ENCODE assay signal across 14 cellular contexts in the genomic region with DNA sequence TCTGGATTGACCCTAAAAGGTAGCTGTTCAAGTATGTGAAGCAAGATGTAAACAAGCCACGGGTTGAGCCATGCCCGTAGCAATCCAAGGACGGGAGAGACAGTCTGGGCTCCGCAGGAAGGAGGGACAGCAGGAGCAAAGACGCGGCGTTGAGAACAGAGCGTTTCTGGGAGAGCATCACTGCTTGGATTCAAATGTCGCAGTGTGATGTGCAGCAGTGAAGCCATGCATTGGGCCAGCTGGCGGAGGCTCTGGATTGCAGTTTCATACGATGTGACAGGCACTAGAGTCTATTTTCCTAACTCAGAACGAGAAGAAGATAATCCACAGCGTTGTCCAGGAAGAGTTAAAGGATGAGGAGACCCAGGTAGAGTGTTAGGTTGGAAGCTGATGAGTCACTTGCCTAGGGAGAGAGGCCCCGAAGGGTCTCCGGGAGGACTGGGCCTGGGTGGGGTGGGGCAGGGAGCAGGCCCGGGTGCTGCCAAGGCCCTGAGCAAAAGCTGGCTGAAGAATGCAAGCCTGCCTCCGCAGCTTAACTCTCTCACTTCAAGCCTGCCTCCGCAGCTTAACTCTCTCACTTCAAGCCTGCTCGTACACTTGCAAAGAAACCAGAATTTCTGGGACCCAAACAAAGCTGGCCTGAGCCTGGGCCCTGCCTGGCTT. TPM values are rescaled to one million over a fixed set of nuclear protein-coding genes. Genes with fewer than 3 reads are reported as not detected.
DNase-seq lines count a peak whose midpoint lies in the region; TF ChIP-seq lines count a peak whose summit lies in the region.
"Had no signal": no experiment of that assay in that cellular context is flagged by ENCODE, and none has a peak within 500 bp of the region (broad histone marks: within the 10 kb centered on the region; RNA-seq: fewer than 3 reads in every experiment).

No MANE protein-coding gene starts in this region.

- H4K20me1 ChIP-seq in PC-9 (ENCODE audit: insufficient read depth), result no peaks in the 10 kb centered on the region

- H3K9me3 ChIP-seq in PC-9 (ENCODE audit: insufficient read depth, low read depth), result no peaks in the 10 kb centered on the region
- H3K9me3 ChIP-seq in esophagus (ENCODE audit: control insufficient read depth in 2 of 2, insufficient read depth in 1 of 2, low read depth in 1 of 2, low read length in 1 of 2), result no peaks in the 10 kb centered on the region
- no peaks in the 10 kb centered on the region for H3K9me3 ChIP-seq in muscle layer of colon (ENCODE audit: low read length)
- no peaks in the 10 kb centered on the region for H3K9me3 ChIP-seq in testis

- BruUV-seq in PC-9 (replicated peaks; lab: Mats Ljungman, UMichigan), result no TSS peak

- no peaks in the 10 kb centered on the region for H3K4me1 Mint-ChIP-seq in glutamatergic neuron (ENCODE audit: low read depth, unreplicated experiment)

- no peaks in the 10 kb centered on the region for H3K9me2 ChIP-seq in PC-9 (ENCODE audit: insufficient read depth)

- no peak for TF ChIP-seq POLR2A in testis (IDR thresholded peaks at IDR 0.05)

- H3K36me3 ChIP-seq in PC-9 (ENCODE audit: low read depth), result no peaks in the 10 kb centered on the region
- H3K36me3 ChIP-seq in esophagus (ENCODE audit: control insufficient read depth in 2 of 2, insufficient read depth in 2 of 2, low read length in 1 of 2), result no peaks in the 10 kb centered on the region
- no peaks in the 10 kb centered on the region for H3K36me3 ChIP-seq in muscle layer of colon (ENCODE audit: insufficient read depth, low read length)
- no peaks in the 10 kb centered on the region for H3K36me3 ChIP-seq in testis (ENCODE audit: low read depth, missing control alignments)

- peak overlapping the region; percentile 77 for H3K4me2 ChIP-seq in PC-9

- H3K27ac ChIP-seq in PC-9 (peak overlapping the region; percentile 69), esophagus (ENCODE audit: low read depth in 2 of 2, low read length in 1 of 2) (peak overlapping the region; percentile 87 to 96), muscle layer of colon (ENCODE audit: low read depth, low read length) (peak overlapping the region; percentile 96), testis (peak overlapping the region in 1 of 2 donors; percentile 61)

- H3K4me3 ChIP-seq in PC-9 (peak overlapping the region; percentile 29; the same call in 1 of the 2 replicates), esophagus (ENCODE audit: low read depth in 1 of 2, low read length in 2 of 2) (no peak overlapping the region), muscle layer of colon (ENCODE audit: low read depth in 1 of 2, low read length in 2 of 2) (peak overlapping the region; percentile 9 to 42), testis (no peak overlapping the region)

- H3K4me1 ChIP-seq in PC-9 (replicated peaks; ENCODE audit: insufficient read depth) (peaks cover 79% of the 10 kb centered on the region), esophagus (ENCODE audit: control insufficient read depth in 2 of 2, insufficient read depth in 2 of 2, low read length in 1 of 2) (peaks cover 26 to 56% of the 10 kb centered on the region in 2 donors), muscle layer of colon (ENCODE audit: insufficient read depth, low read length) (peaks cover 58% of the 10 kb centered on the region), testis (peaks cover 16% of the 10 kb centered on the region)

- DNase-seq in PC-9 (peak; percentile 64 to 68), testis (peak; percentile 46), putamen (ENCODE audit: low spot score) (no peak), NCI-H2227 (lab: John Stamatoyannopoulos, UW; ENCODE audit: unreplicated experiment) (no peak), glomerular visceral epithelial cell (ENCODE audit: extremely low spot score) (no peak), glutamatergic neuron (no peak)
- DNase-seq: activated effector memory CD4-positive, alpha-beta T cell treated with anti-CD3 and anti-CD28 coated beads, Interleukin-2, amount 50 U/mL, for 16 hours; effector memory CD8-positive, alpha-beta T cell; GF-D8; immature natural killer cell; NCI-H1436; stimulated activated CD4-positive, alpha-beta T cell treated with anti-CD3 and anti-CD28 coated beads, Interleukin-12 subunit alpha, Interleukin-12 subunit beta, amount 100 ng/mL, for 4 hours had no signal

- POLR2A ChIA-PET in PC-9 (lab: Charles Lee; ENCODE audit: unreplicated experiment), result interaction anchor here (0.6 to 0.7 kb wide), 5 partner anchors 19 to 254 kb away, joined by 4 to 9 read pairs (median 6); no protein-coding TSS in a partner anchor

- no peak overlapping the region for H3K4me3 Mint-ChIP-seq in glutamatergic neuron (ENCODE audit: unreplicated experiment)
- H3K4me3 Mint-ChIP-seq: effector memory CD8-positive, alpha-beta T cell had no signal

- peaks cover 3% of the 10 kb centered on the region for H3K27me3 Mint-ChIP-seq in glutamatergic neuron (ENCODE audit: unreplicated experiment)
- H3K27me3 Mint-ChIP-seq: effector memory CD8-positive, alpha-beta T cell had no signal

- TF ChIP-seq CTCF in PC-9 (conservative IDR thresholded peaks at IDR 0.05) (no peak), testis (IDR thresholded peaks at IDR 0.05) (no peak), glutamatergic neuron (IDR thresholded peaks at IDR 0.05; ENCODE audit: partially characterized antibody, unreplicated experiment) (no peak)

- intact Hi-C loops in PC-9 (cut with micrococcal nuclease; ENCODE audit: unreplicated experiment) (loop anchor here (2.0 kb wide), 1 partner anchor 15 kb away; no protein-coding TSS in a partner anchor), testis (cut with DNase I; ENCODE audit: low total_unique reads) (no loop called here)

- no peaks in the 10 kb centered on the region for H3K79me2 ChIP-seq in PC-9 (ENCODE audit: low read depth)

- no peaks in the 10 kb centered on the region for H3K27me3 ChIP-seq in PC-9 (ENCODE audit: insufficient read depth, low read depth)
- no peaks in the 10 kb centered on the region for H3K27me3 ChIP-seq in esophagus (ENCODE audit: control insufficient read depth in 1 of 2, insufficient read depth in 2 of 2, low read length in 2 of 2)
- H3K27me3 ChIP-seq in muscle layer of colon (ENCODE audit: control insufficient read depth in 1 of 2, insufficient read depth in 2 of 2, low read length in 2 of 2), result no peaks in the 10 kb centered on the region
- no peaks in the 10 kb centered on the region for H3K27me3 ChIP-seq in testis

- WGBS in esophagus, 2 donors, result 27 to 45% methylated on average over 19 of the region's 19 CpGs
- 45 to 58% methylated on average over 19 of the region's 19 CpGs for WGBS in testis, 2 donors

- H3K9me3 Mint-ChIP-seq in glutamatergic neuron (ENCODE audit: unreplicated experiment), result peaks cover 4% of the 10 kb centered on the region
- H3K9me3 Mint-ChIP-seq: effector memory CD8-positive, alpha-beta T cell; immature natural killer cell had no signal

- H2AFZ ChIP-seq in PC-9, result peak overlapping the region; percentile 39; the same call in 1 of the 2 replicates

- peak overlapping the region; percentile 32 for H3K9ac ChIP-seq in muscle layer of colon (ENCODE audit: low read length)

- CTCF ChIA-PET in PC-9 (lab: Charles Lee), result interaction anchor here (0.6 to 1.3 kb wide), 4 partner anchors 11 to 30 kb away, joined by 3 read pairs; partner anchors contain the start of genes ANKRD39 and SEMA4C

- H3F3A ChIP-seq in PC-9 (ENCODE audit: insufficient read depth, low read depth), result peaks cover 43% of the 10 kb centered on the region

- no peaks in the 10 kb centered on the region for H3K36me3 Mint-ChIP-seq in glutamatergic neuron (ENCODE audit: unreplicated experiment)

- H3K27ac Mint-ChIP-seq in glutamatergic neuron (ENCODE audit: unreplicated experiment), result no peak overlapping the region

RNA-seq across cellular contexts. Expression of gene SEMA4C, which starts 17.7 kb away (rescaled TPM):
- total RNA-seq in PC-9 (2021), result 52.8 and 60.5 TPM in 2 replicates
- 10 to 100 TPM; 13.1 to 14.2 TPM for polyA plus RNA-seq in esophagus
- 10 to 100 TPM; 11.4 to 17.6 TPM for total RNA-seq in testis
- polyA plus RNA-seq in testis (ENCODE audit: insufficient read depth, low read depth, low replicate concordance), result 10.5 TPM
- total RNA-seq in glutamatergic neuron (ENCODE audit: unreplicated experiment), result 119 TPM

RNA-seq across cellular contexts. Expression of gene ANKRD39, which starts 29.7 kb away (rescaled TPM):
- total RNA-seq in PC-9 (2021), result 19.0 and 23.2 TPM in 2 replicates
- polyA plus RNA-seq in esophagus, result 10 to 100 TPM; 11.9 to 12.2 TPM
- total RNA-seq in testis, result 10 to 100 TPM; 13.9 to 16.4 TPM
- polyA plus RNA-seq in testis (ENCODE audit: insufficient read depth, low read depth, low replicate concordance), result 8.9 TPM
- 25.7 TPM for total RNA-seq in glutamatergic neuron (ENCODE audit: unreplicated experiment)

RNA-seq across cellular contexts. Expression of gene ANKRD23, which starts 43.7 kb away (rescaled TPM):
- total RNA-seq in PC-9 (2021), result 6.0 and 8.9 TPM in 2 replicates
- 1 to 10 TPM; 1.2 to 5.0 TPM for polyA plus RNA-seq in esophagus
- 1 to 10 TPM; 5.3 to 6.8 TPM for total RNA-seq in testis
- polyA plus RNA-seq in testis (ENCODE audit: insufficient read depth, low read depth, low replicate concordance), result 7.5 TPM
- 5.7 TPM for total RNA-seq in glutamatergic neuron (ENCODE audit: unreplicated experiment)

Comparison
In these comparisons a context has a peak if more than half of its experiments do, and no peak if none do; other contexts are left out.
1. DNase-seq: peak in PC-9 (2 of 2) and testis (single experiment); none in putamen (single experiment), NCI-H2227 (single experiment), glomerular visceral epithelial cell (single experiment) and glutamatergic neuron (single experiment).
2. H3K4me3 ChIP-seq: peak in PC-9 (single experiment) and muscle layer of colon (2 of 2); none in esophagus (0 of 2) and testis (0 of 2).